Comparison of ENCODE assay signal across 31 cellular contexts in the genomic region with DNA sequence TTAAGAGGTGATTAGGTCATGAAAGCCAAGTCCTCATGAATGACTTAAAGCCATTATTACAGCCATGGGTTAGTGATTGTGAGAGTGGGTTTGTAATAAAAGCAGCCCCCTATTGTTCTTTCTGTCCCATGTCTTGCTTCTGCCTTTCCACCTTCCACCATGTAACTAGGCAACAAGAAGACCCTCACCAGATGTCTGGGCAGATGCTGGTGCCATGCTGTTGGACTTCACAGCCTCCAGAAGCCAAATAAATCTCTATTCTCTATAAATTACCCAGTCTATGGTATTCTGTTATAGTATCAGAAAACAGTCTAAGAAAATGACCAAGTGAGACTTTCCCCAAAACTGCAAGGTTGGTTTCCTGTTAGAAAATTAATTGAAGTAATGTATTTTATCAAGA.
DNase-seq lines count a peak whose midpoint lies in the region; ATAC-seq, FAIRE-seq and TF ChIP-seq lines count a peak whose summit lies in the region.
"Had no signal": no experiment of that assay in that cellular context is flagged by ENCODE, and none has a peak within 500 bp of the region (broad histone marks: within the 10 kb centered on the region; RNA-seq: fewer than 3 reads in every experiment).

No MANE protein-coding gene starts in this region.

- no peaks in the 10 kb centered on the region for H4K20me1 ChIP-seq in HepG2 (ENCODE audit: insufficient read depth, low read length)
- H4K20me1 ChIP-seq: BLaER1; BLaER1 treated with 17β-estradiol and CSF1 and Interleukin-3, amounts not matched to agents 10 nM and 100 nM had no signal

- in situ Hi-C loops in HepG2 (cut with HindIII; ENCODE audit: extremely low pct_ligation_motif_present, low pct_unique_long_range_greater_than_20kb), result no loop called here

- DNase-seq in HepG2 (ENCODE audit: low spot score) (no peak), right lobe of liver (no peak)
- DNase-seq: 8988T; ACHN; AML-193; BE2C; C1 segment of cervical spinal cord; Caco-2; Calu3; CD4-positive, alpha-beta memory T cell; CD4-positive, alpha-beta T cell; CD4-positive, CD25-positive, alpha-beta regulatory T cell; CD8-positive, alpha-beta memory T cell; CD8-positive, alpha-beta T cell; COR-L47; DMS 273 treated with DMSO at 0.1 percent for 48 hours; DMS153; DMS53; DMS79; DMS79 treated with DMSO at 0.1 percent for 48 hours; DND-41; EL had no signal

- no peak overlapping the region for H3K4me2 ChIP-seq in HepG2 (ENCODE audit: low read depth, low read length)
- H3K4me2 ChIP-seq: A549; BLaER1; BLaER1 treated with 17β-estradiol and CSF1 and Interleukin-3, amounts not matched to agents 10 nM and 100 nM had no signal

- BruUV-seq in HepG2 (replicated peaks; lab: Mats Ljungman, UMichigan), result no TSS peak

- H3K9me3 ChIP-seq in HepG2 (ENCODE audit: low read length), result peaks cover 24% of the 10 kb centered on the region
- no peaks in the 10 kb centered on the region for H3K9me3 ChIP-seq in right lobe of liver
- no peaks in the 10 kb centered on the region; the same call in 1 of the 2 replicates for H3K9me3 ChIP-seq in HEK293 (ENCODE audit: control insufficient read depth, insufficient read depth, low read depth, low read length)
- H3K9me3 ChIP-seq: A549, BE2C had no signal

- H3K27me3 ChIP-seq in HepG2 (ENCODE audit: control insufficient read depth in 1 of 2, insufficient read depth in 2 of 2, low read length in 2 of 2), result no peaks in the 10 kb centered on the region
- no peaks in the 10 kb centered on the region for H3K27me3 ChIP-seq in right lobe of liver
- H3K27me3 ChIP-seq: BE2C; BLaER1; BLaER1 treated with 17β-estradiol and CSF1 and Interleukin-3, amounts not matched to agents 10 nM and 100 nM had no signal

- H3K4me3 ChIP-seq in HepG2 (replicated peaks in 1 of 3; ENCODE audit: insufficient read depth in 1 of 3, low read depth in 2 of 3, low read length in 3 of 3) (no peak overlapping the region), right lobe of liver (no peak overlapping the region), HEK293 (ENCODE audit: low read depth, low read length) (no peak overlapping the region)
- H3K4me3 ChIP-seq: A549; BLaER1; BLaER1 treated with 17β-estradiol and CSF1 and Interleukin-3, amounts not matched to agents 10 nM and 100 nM had no signal

- no peaks in the 10 kb centered on the region for H3K79me2 ChIP-seq in HepG2 (ENCODE audit: insufficient read depth, low read length)

- no peak for TF ChIP-seq POLR2A in HepG2 (IDR thresholded peaks at IDR 0.05; ENCODE audit: insufficient read depth in 1 of 2, low read depth in 2 of 2, low read length in 2 of 2)
- TF ChIP-seq POLR2A in right lobe of liver (IDR thresholded peaks at IDR 0.05), result no peak

- no peak overlapping the region for H3K9ac ChIP-seq in HepG2 (ENCODE audit: insufficient read depth, low read depth, low read length)
- H3K9ac ChIP-seq: BLaER1; BLaER1 treated with 17β-estradiol and CSF1 and Interleukin-3, amounts not matched to agents 10 nM and 100 nM had no signal

- H3K4me1 ChIP-seq in HepG2 (ENCODE audit: insufficient read depth, low read length), result no peaks in the 10 kb centered on the region
- no peaks in the 10 kb centered on the region for H3K4me1 ChIP-seq in right lobe of liver
- H3K4me1 ChIP-seq in HEK293 (ENCODE audit: control insufficient read depth, insufficient read depth, low read length), result no peaks in the 10 kb centered on the region
- H3K4me1 ChIP-seq: A549; BE2C; BLaER1; BLaER1 treated with 17β-estradiol and CSF1 and Interleukin-3, amounts not matched to agents 10 nM and 100 nM; Caco-2 had no signal

- ATAC-seq in HepG2 (no peak), right lobe of liver (no peak), HG03039 (IDR thresholded peaks at IDR 0.05; ENCODE audit: unreplicated experiment) (no peak)
- ATAC-seq: A549; CD8-positive, alpha-beta T cell had no signal

- no peak overlapping the region for H3K27ac ChIP-seq in HepG2 (ENCODE audit: extremely low read length, insufficient read depth, low read length)
- no peak overlapping the region for H3K27ac ChIP-seq in right lobe of liver
- no peak overlapping the region for H3K27ac ChIP-seq in HEK293 (ENCODE audit: extremely low read depth, low read depth, low read length)
- H3K27ac ChIP-seq: 22Rv1; A549; BLaER1; BLaER1 treated with 17β-estradiol and CSF1 and Interleukin-3, amounts not matched to agents 10 nM and 100 nM; C4-2B had no signal

- TF ChIP-seq CTCF in HepG2 (CRISPR knock-in tag; IDR thresholded peaks at IDR 0.05), result no peak
- no peak for TF ChIP-seq CTCF in right lobe of liver (IDR thresholded peaks at IDR 0.05)
- no peak for TF ChIP-seq CTCF in HEK293 (tag by site-specific recombination; IDR thresholded peaks at IDR 0.05)

- CTCF ChIA-PET in HepG2 (lab: Yijun Ruan, JAX; ENCODE audit: low intra/inter-chr PET ratio, low total read pairs), result no interaction called here
- CTCF ChIA-PET in HEK293 (lab: Yijun Ruan, JAX), result no interaction called here

- TF ChIP-seq EP300 in HepG2 (IDR thresholded peaks at IDR 0.05; ENCODE audit: low read depth in 2 of 2, low read length in 2 of 2) (no peak), HepG2 (CRISPR knock-in tag; IDR thresholded peaks at IDR 0.05; ENCODE audit: borderline replicate concordance) (no peak)

- FAIRE-seq in HepG2 (lab: Jason Lieb, UNC), result no peak
- FAIRE-seq: A204.1, A549, D721Med had no signal

- H3K36me3 ChIP-seq in HepG2 (replicated peaks in 1 of 2; ENCODE audit: control insufficient read depth in 1 of 2, insufficient read depth in 2 of 2, low read length in 2 of 2) (no peaks in the 10 kb centered on the region), right lobe of liver (no peaks in the 10 kb centered on the region), HEK293 (ENCODE audit: control insufficient read depth in 2 of 2, insufficient read depth in 1 of 2, low read length in 2 of 2) (no peaks in the 10 kb centered on the region)
- H3K36me3 ChIP-seq: BE2C; BLaER1; BLaER1 treated with 17β-estradiol and CSF1 and Interleukin-3, amounts not matched to agents 10 nM and 100 nM had no signal

- H2AFZ ChIP-seq in HepG2 (ENCODE audit: low read length), result no peak overlapping the region

- TF ChIP-seq RAD21 in HepG2 (CRISPR knock-in tag; IDR thresholded peaks at IDR 0.05), result no peak

- POLR2A ChIA-PET in HepG2 (lab: Yijun Ruan, JAX) (no interaction called here), HEK293 (lab: Yijun Ruan, JAX) (no interaction called here)

- intact Hi-C loops in HepG2 (cut with micrococcal nuclease; ENCODE audit: unreplicated experiment) (no loop called here), right lobe of liver (cut with DNase I) (no loop called here)

TF ChIP-seq in HepG2, 621 proteins besides CTCF, POLR2A, EP300 and RAD21:
- TF ChIP-seq ZNF564 (CRISPR knock-in tag; IDR thresholded peaks at IDR 0.05) (peak; percentile 87; the same call in 1 of the 2 replicates), ELF1 (CRISPR knock-in tag; IDR thresholded peaks at IDR 0.05) (no peak)
TF ChIP-seq in HepG2: peak in this region for 1.

TF ChIP-seq in HEK293, 187 proteins besides CTCF, POLR2A, EP300 and RAD21:
- TF ChIP-seq, protein P1, sequence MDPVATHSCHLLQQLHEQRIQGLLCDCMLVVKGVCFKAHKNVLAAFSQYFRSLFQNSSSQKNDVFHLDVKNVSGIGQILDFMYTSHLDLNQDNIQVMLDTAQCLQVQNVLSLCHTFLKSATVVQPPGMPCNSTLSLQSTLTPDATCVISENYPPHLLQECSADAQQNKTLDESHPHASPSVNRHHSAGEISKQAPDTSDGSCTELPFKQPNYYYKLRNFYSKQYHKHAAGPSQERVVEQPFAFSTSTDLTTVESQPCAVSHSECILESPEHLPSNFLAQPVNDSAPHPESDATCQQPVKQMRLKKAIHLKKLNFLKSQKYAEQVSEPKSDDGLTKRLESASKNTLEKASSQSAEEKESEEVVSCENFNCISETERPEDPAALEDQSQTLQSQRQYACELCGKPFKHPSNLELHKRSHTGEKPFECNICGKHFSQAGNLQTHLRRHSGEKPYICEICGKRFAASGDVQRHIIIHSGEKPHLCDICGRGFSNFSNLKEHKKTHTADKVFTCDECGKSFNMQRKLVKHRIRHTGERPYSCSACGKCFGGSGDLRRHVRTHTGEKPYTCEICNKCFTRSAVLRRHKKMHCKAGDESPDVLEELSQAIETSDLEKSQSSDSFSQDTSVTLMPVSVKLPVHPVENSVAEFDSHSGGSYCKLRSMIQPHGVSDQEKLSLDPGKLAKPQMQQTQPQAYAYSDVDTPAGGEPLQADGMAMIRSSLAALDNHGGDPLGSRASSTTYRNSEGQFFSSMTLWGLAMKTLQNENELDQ (tag by site-specific recombination; IDR thresholded peaks at IDR 0.05; ENCODE audit: low read depth), result no peak
- TF ChIP-seq SETDB1 (IDR thresholded peaks at IDR 0.05; ENCODE audit: insufficient read length, low read length) (peak; percentile 87), TRIM28 (IDR thresholded peaks at IDR 0.05; ENCODE audit: borderline replicate concordance, low read length) (peak; percentile 58; the same call in 1 of the 2 replicates)

Comparison
In these comparisons a context has a peak if more than half of its experiments do, and no peak if none do; other contexts are left out.
1. Of the 63 proteins assayed by ChIP-seq in both HepG2 and HEK293: peak only in HepG2: none; only in HEK293: SETDB1; in both: none; in neither: 62.